8 cellular contexts compared by ENCODE assay signal in genomic region chr7:112550468-112551060, GRCh38.
DNase-seq lines count a peak whose midpoint lies in the region; ATAC-seq, FAIRE-seq and TF ChIP-seq lines count a peak whose summit lies in the region.

No MANE protein-coding gene starts in this region.

- H3K56ac ChIP-seq in H1 (replicated peaks; ENCODE audit: insufficient read length, low read depth, low read length) = no peak overlapping the region

- DNase-seq in cardiac muscle cell (ENCODE audit: low read depth in 1 of 2, low spot score in 1 of 2) (peak; percentile 49 to 80), Right ventricle myocardium inferior (ENCODE audit: missing footprints) (no peak), RCC 7860 (ENCODE audit: low spot score) (peak; percentile 49), H1 (ENCODE audit: low read depth in 1 of 2, low spot score in 2 of 2) (no peak), mucosa of descending colon (peak in 1 of 3 donors; percentile 73), caudate nucleus (lab: John Stamatoyannopoulos, UW) (no peak)

- ATAC-seq in Right ventricle myocardium inferior (no peak), GM21423 (IDR thresholded peaks at IDR 0.05; ENCODE audit: unreplicated experiment) (peak; percentile 95), HG03575 (IDR thresholded peaks at IDR 0.05; ENCODE audit: extremely low read depth, insufficient number of reproducible peaks, low FRiP score, unreplicated experiment) (peak; percentile 73), mucosa of descending colon (peak; percentile 87)

- CTCF ChIA-PET in H1 (lab: Charles Lee; ENCODE audit: partially characterized antibody) = interaction anchor here (0.7 to 2.1 kb wide), 26 partner anchors 10 to 871 kb away, joined by 3 to 10 read pairs (median 3); no protein-coding TSS in a partner anchor

- no peaks in the 10 kb centered on the region for H3K27me3 ChIP-seq in cardiac muscle cell
- H3K27me3 ChIP-seq in H1 (replicated peaks in 1 of 4; ENCODE audit: control insufficient read depth in 3 of 4, extremely low read depth in 1 of 4, insufficient read depth in 3 of 4, low read length in 3 of 4) = no peaks in the 10 kb centered on the region

- no peaks in the 10 kb centered on the region for H3K36me3 ChIP-seq in cardiac muscle cell
- no peaks in the 10 kb centered on the region for H3K36me3 ChIP-seq in H1 (ENCODE audit: control insufficient read depth in 2 of 4, insufficient read depth in 4 of 4, low read length in 3 of 4)
- no peaks in the 10 kb centered on the region for H3K36me3 ChIP-seq in mucosa of descending colon (ENCODE audit: low read depth)

- no peak overlapping the region for H2BK15ac ChIP-seq in H1 (ENCODE audit: low read length)

- peak; percentile 62 for FAIRE-seq in RCC 7860 (lab: Jason Lieb, UNC)
- FAIRE-seq in H1 (lab: Jason Lieb, UNC) = peak; percentile 78

- TF ChIP-seq CTCF in cardiac muscle cell (IDR thresholded peaks at IDR 0.05; ENCODE audit: low read depth, low read length) (peak; percentile 94), H1 (IDR thresholded peaks at IDR 0.05; ENCODE audit: control extremely low read depth in 1 of 3, insufficient read depth in 1 of 3, low read depth in 1 of 3, low read length in 3 of 3) (peak in 2 of 3 experiments; percentile 70 to 86; a peak in 3 of 4 replicates), mucosa of descending colon (IDR thresholded peaks at IDR 0.05) (peak; percentile 65)

- no peak overlapping the region for H2BK12ac ChIP-seq in H1 (ENCODE audit: low read depth, low read length)

- H3K4ac ChIP-seq in H1 (replicated peaks; ENCODE audit: insufficient read length, low read depth, low read length) = no peak overlapping the region

- TF ChIP-seq RAD21 in H1 (IDR thresholded peaks at IDR 0.05 in 1 of 2, conservative IDR thresholded peaks at IDR 0.05 in 1 of 2; ENCODE audit: low read depth in 2 of 2, low read length in 2 of 2) = peak; percentile 96

- H3K9ac ChIP-seq in H1 (replicated peaks in 1 of 4; ENCODE audit: extremely low read depth in 1 of 4, low read depth in 3 of 4, low read length in 3 of 4) = no peak overlapping the region

- no peak overlapping the region for H2AFZ ChIP-seq in H1 (ENCODE audit: low read length)

- no peaks in the 10 kb centered on the region for H3K79me1 ChIP-seq in H1 (ENCODE audit: low read depth, low read length)

- H2BK5ac ChIP-seq in H1 (ENCODE audit: low read depth, low read length) = no peak overlapping the region

- H4K8ac ChIP-seq in H1 (ENCODE audit: extremely low read depth, insufficient read depth, low read length) = no peak overlapping the region

- H3K23me2 ChIP-seq in H1 (ENCODE audit: low read depth, low read length) = no peaks in the 10 kb centered on the region

- no peak overlapping the region for H2AK5ac ChIP-seq in H1 (ENCODE audit: low read depth, low read length)

- POLR2A ChIA-PET in H1 (lab: Charles Lee; ENCODE audit: partially characterized antibody) = no interaction called here

- intact Hi-C loops in Right ventricle myocardium inferior (cut with DNase I) = loop anchor here (1.0 kb wide), 2 partner anchors 348 to 871 kb away; no protein-coding TSS in a partner anchor
- intact Hi-C loops in mucosa of descending colon (cut with DNase I, micrococcal nuclease) = loop anchor here (5.0 to 10.0 kb wide), 2 partner anchors 872 to 874 kb away; no protein-coding TSS in a partner anchor

- H3K23ac ChIP-seq in H1 (ENCODE audit: insufficient read length) = no peak overlapping the region

- H4K20me1 ChIP-seq in H1 (replicated peaks in 1 of 2; ENCODE audit: control insufficient read depth in 1 of 2, insufficient read depth in 2 of 2, low read length in 2 of 2) = no peaks in the 10 kb centered on the region

- H4K91ac ChIP-seq in H1 (replicated peaks; ENCODE audit: insufficient read length, low read length) = no peak overlapping the region

- TF ChIP-seq EP300 in H1 (IDR thresholded peaks at IDR 0.05; ENCODE audit: borderline replicate concordance in 1 of 2, low read depth in 2 of 2, low read length in 2 of 2) = no peak

- H3K4me3 ChIP-seq in cardiac muscle cell (no peak overlapping the region), H1 (ENCODE audit: extremely low read depth in 1 of 4, insufficient read depth in 2 of 4, low read depth in 3 of 4, low read length in 4 of 4) (no peak overlapping the region), mucosa of descending colon (no peak overlapping the region)

- H3K4me1 ChIP-seq in cardiac muscle cell (ENCODE audit: low read depth) (no peaks in the 10 kb centered on the region), H1 (replicated peaks in 1 of 4; ENCODE audit: control insufficient read depth in 3 of 4, insufficient read depth in 4 of 4, low read length in 3 of 4) (no peaks in the 10 kb centered on the region), mucosa of descending colon (ENCODE audit: low read depth) (no peaks in the 10 kb centered on the region)

- H3K27ac ChIP-seq in cardiac muscle cell = no peak overlapping the region
- no peak overlapping the region for H3K27ac ChIP-seq in H1 (ENCODE audit: low read depth, low read length)
- no peak overlapping the region for H3K27ac ChIP-seq in caudate nucleus (ENCODE audit: low read depth, low read length)

- no peaks in the 10 kb centered on the region for H3K79me2 ChIP-seq in H1 (ENCODE audit: control insufficient read depth in 1 of 2, insufficient read depth in 2 of 2, low read length in 2 of 2)

- H3K9me3 ChIP-seq in cardiac muscle cell (ENCODE audit: low read depth) (no peaks in the 10 kb centered on the region), H1 (ENCODE audit: insufficient read depth in 2 of 2, low read depth in 1 of 2, low read length in 1 of 2) (peaks cover 0 to 9% of the 10 kb centered on the region in 2 experiments; a peak in 1 of 4 replicates), mucosa of descending colon (no peaks in the 10 kb centered on the region)

- H4K5ac ChIP-seq in H1 (ENCODE audit: insufficient read length, low read depth, low read length) = no peak overlapping the region

- WGBS in H1 (ENCODE audit: extremely low coverage in 1 of 2, insufficient coverage in 1 of 2, insufficient read length in 1 of 2, insufficient replicate concordance in 2 of 2, low coverage in 1 of 2, low lambda C conversion rate in 2 of 2, missing lambda C conversion rate in 1 of 2), 2 experiments = 42% methylated on average over 2 of the region's 2 CpGs; no CpG with 5 or more reads in 1 of the 2 experiments

- no peak overlapping the region for H3K14ac ChIP-seq in H1 (ENCODE audit: insufficient read length)

- no peak overlapping the region for H3K4me2 ChIP-seq in H1 (ENCODE audit: insufficient read depth in 1 of 2, low read depth in 2 of 2, low read length in 2 of 2)

- no peak overlapping the region for H2BK120ac ChIP-seq in H1 (replicated peaks; ENCODE audit: low read depth, low read length)

- H3K18ac ChIP-seq in H1 (ENCODE audit: extremely low read depth, low read length) = no peak overlapping the region

- no peak for TF ChIP-seq POLR2A in H1 (IDR thresholded peaks at IDR 0.05; ENCODE audit: control extremely low read depth in 1 of 2, low read depth in 2 of 2, low read length in 2 of 2)

- no peak overlapping the region for H2BK20ac ChIP-seq in H1 (ENCODE audit: low read length)

TF ChIP-seq in H1, 55 proteins besides CTCF, POLR2A, EP300 and RAD21:
- peak; percentile 79 for TF ChIP-seq TEAD4 (IDR thresholded peaks at IDR 0.05; ENCODE audit: low read depth, low read length)
- 0 out of 2 replicates have a peak, but pooled peaks have one; percentile 9 for TF ChIP-seq MAFK (IDR thresholded peaks at IDR 0.05; ENCODE audit: low read depth, low read length)
- TF ChIP-seq ATF3 (IDR thresholded peaks at IDR 0.05; ENCODE audit: insufficient read depth, low read depth, low read length) = no peak
- no peak for TF ChIP-seq NANOG (IDR thresholded peaks at IDR 0.05; ENCODE audit: insufficient read depth, low read depth, low read length, poor library complexity, severe bottlenecking)

Comparison
In these comparisons a context has a peak if more than half of its experiments do, and no peak if none do; other contexts are left out.
1. DNase-seq: peak in cardiac muscle cell (2 of 2) and RCC 7860 (single experiment); none in Right ventricle myocardium inferior (single experiment), H1 (0 of 2) and caudate nucleus (0 of 61).
2. Peak in every context shown above with its lines, with median percentiles within 50 percentile points of each other: CTCF ChIP-seq.